13 cellular contexts compared by ENCODE assay signal in the genomic region with DNA sequence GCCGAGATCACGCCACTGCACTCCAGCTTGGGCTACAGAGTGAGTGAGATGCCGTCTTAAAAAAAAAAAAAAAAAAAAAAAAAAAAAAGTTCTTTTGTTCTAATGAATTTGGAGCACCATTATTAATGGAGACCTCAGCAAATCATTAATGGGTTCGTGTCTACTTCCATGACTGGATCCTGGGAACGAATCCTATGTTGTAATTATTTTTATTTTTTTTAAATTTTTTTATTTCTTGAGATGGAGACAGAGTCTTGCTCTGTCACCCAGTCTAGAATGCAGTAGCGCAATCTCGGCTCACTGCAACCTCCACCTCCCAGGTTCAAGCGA. TPM values are rescaled to one million over a fixed set of nuclear protein-coding genes. Genes with fewer than 3 reads are reported as not detected.
DNase-seq lines count a peak whose midpoint lies in the region; ATAC-seq and TF ChIP-seq lines count a peak whose summit lies in the region.
"Had no signal": no experiment of that assay in that cellular context is flagged by ENCODE, and none has a peak within 500 bp of the region (broad histone marks: within the 10 kb centered on the region; RNA-seq: fewer than 3 reads in every experiment).

No MANE protein-coding gene starts in this region.

- H3K4me1 ChIP-seq in cardiac muscle cell (ENCODE audit: low read depth) (peaks cover 21% of the 10 kb centered on the region), mammary epithelial cell (ENCODE audit: insufficient read depth, low read length) (peaks cover 32% of the 10 kb centered on the region), muscle layer of colon (ENCODE audit: insufficient read depth, low read length) (peaks cover 30% of the 10 kb centered on the region), aorta (ENCODE audit: control insufficient read depth in 1 of 2, insufficient read depth in 2 of 2, low read length in 2 of 2) (peaks cover 0 to 5% of the 10 kb centered on the region in 2 donors)
- H3K4me1 ChIP-seq: neural progenitor cell had no signal

- TF ChIP-seq CTCF in cardiac muscle cell (IDR thresholded peaks at IDR 0.05; ENCODE audit: low read depth, low read length), result no peak
- no peak for TF ChIP-seq CTCF in mammary epithelial cell (conservative IDR thresholded peaks at IDR 0.05 in 1 of 2, IDR thresholded peaks at IDR 0.05 in 1 of 2; ENCODE audit: extremely low read depth in 1 of 2, insufficient read depth in 1 of 2, low read depth in 1 of 2, low read length in 2 of 2)

- intact Hi-C loops in cardiac septum (cut with DNase I), result no loop called here
- intact Hi-C loops in mammary epithelial cell (cut with micrococcal nuclease), result loop anchor here (2.0 kb wide), 1 partner anchor 30 kb away; no protein-coding TSS in a partner anchor
- intact Hi-C loops in aorta (cut with DNase I), result no loop called here
- intact Hi-C loops in head of caudate nucleus (cut with DNase I), result no loop called here

- H3K4me3 ChIP-seq in cardiac muscle cell (no peak overlapping the region), mammary epithelial cell (replicated peaks in 1 of 3; ENCODE audit: insufficient read depth in 1 of 3, low read depth in 2 of 3, low read length in 3 of 3) (peak overlapping the region in 1 of 3 experiments; percentile 37), muscle layer of colon (ENCODE audit: low read depth in 1 of 2, low read length in 2 of 2) (no peak overlapping the region), aorta (ENCODE audit: low read length in 2 of 2) (no peak overlapping the region)
- H3K4me3 ChIP-seq: neural progenitor cell had no signal

- dilution Hi-C loops in mammary epithelial cell (cut with HindIII; ENCODE audit: low sequenced_read_pairs), result no loop called here

- CTCF ChIA-PET in mammary epithelial cell (lab: Charles Lee; ENCODE audit: low non-redundant PET), result interaction anchor here (0.7 kb wide), 1 partner anchor 80 kb away, joined by 3 read pairs; no protein-coding TSS in a partner anchor

- H3K36me3 ChIP-seq in cardiac muscle cell (no peaks in the 10 kb centered on the region), mammary epithelial cell (ENCODE audit: insufficient read depth, low read length) (no peaks in the 10 kb centered on the region), muscle layer of colon (ENCODE audit: insufficient read depth, low read length) (no peaks in the 10 kb centered on the region), aorta (ENCODE audit: control insufficient read depth in 1 of 2, insufficient read depth in 2 of 2, low read length in 1 of 2) (no peaks in the 10 kb centered on the region)
- H3K36me3 ChIP-seq: neural progenitor cell had no signal

- H3K27me3 ChIP-seq in cardiac muscle cell (no peaks in the 10 kb centered on the region), mammary epithelial cell (ENCODE audit: insufficient read depth, low read length) (no peaks in the 10 kb centered on the region), muscle layer of colon (ENCODE audit: control insufficient read depth in 1 of 2, insufficient read depth in 2 of 2, low read length in 2 of 2) (no peaks in the 10 kb centered on the region), aorta (ENCODE audit: control insufficient read depth in 1 of 2, insufficient read depth in 2 of 2, low read length in 1 of 2) (no peaks in the 10 kb centered on the region)
- H3K27me3 ChIP-seq: neural progenitor cell had no signal

- in situ Hi-C loops in mammary epithelial cell (cut with MboI; ENCODE audit: low sequenced_read_pairs in 2 of 2), result no loop called here

- peaks cover 65% of the 10 kb centered on the region for H3K79me2 ChIP-seq in mammary epithelial cell (ENCODE audit: insufficient read depth, low read length)

- H3K4me2 ChIP-seq in mammary epithelial cell (ENCODE audit: insufficient read depth, low read depth, low read length), result peak overlapping the region; percentile 79
- H3K4me2 ChIP-seq: neural progenitor cell had no signal

- WGBS in mammary epithelial cell (ENCODE audit: low coverage, missing lambda C conversion rate), result 85% methylated on average over 7 of the region's 8 CpGs
- 65 to 71% methylated on average over 8 of the region's 8 CpGs for WGBS in aorta, 2 donors

- BruUV-seq in mammary epithelial cell (replicated peaks; lab: Mats Ljungman, UMichigan), result no TSS peak

- no peak overlapping the region for H2AFZ ChIP-seq in mammary epithelial cell (ENCODE audit: low read depth, low read length)
- H2AFZ ChIP-seq: neural progenitor cell had no signal

- no peaks in the 10 kb centered on the region for H4K20me1 ChIP-seq in mammary epithelial cell (ENCODE audit: insufficient read depth, low read length)

- peak overlapping the region; percentile 69 for H3K27ac ChIP-seq in cardiac muscle cell
- peak overlapping the region; percentile 26 for H3K27ac ChIP-seq in mammary epithelial cell (ENCODE audit: insufficient read depth, low read depth, low read length)
- H3K27ac ChIP-seq in muscle layer of colon (ENCODE audit: low read depth, low read length), result peak overlapping the region; percentile 95
- peak overlapping the region; percentile 57 to 93 for H3K27ac ChIP-seq in aorta (ENCODE audit: low read depth in 1 of 2, low read length in 2 of 2)
- H3K27ac ChIP-seq: neural progenitor cell had no signal

- H3K9me3 ChIP-seq in cardiac muscle cell (ENCODE audit: low read depth) (no peaks in the 10 kb centered on the region), mammary epithelial cell (replicated peaks; ENCODE audit: insufficient read depth, low read length) (no peaks in the 10 kb centered on the region), muscle layer of colon (ENCODE audit: low read length) (no peaks in the 10 kb centered on the region), aorta (ENCODE audit: control insufficient read depth, low read length) (no peaks in the 10 kb centered on the region)

- ATAC-seq in aorta (ENCODE audit: low FRiP score) (peak; percentile 47), HG03175 (IDR thresholded peaks at IDR 0.05; ENCODE audit: unreplicated experiment) (no peak)
- ATAC-seq: T-cell had no signal

- H3K9ac ChIP-seq in mammary epithelial cell (ENCODE audit: insufficient read depth, low read length) (no peak overlapping the region), muscle layer of colon (ENCODE audit: low read length) (peak overlapping the region; percentile 90)
- H3K9ac ChIP-seq: neural progenitor cell had no signal

- no peak for DNase-seq in cardiac muscle cell (ENCODE audit: low read depth in 1 of 2, low spot score in 1 of 2)
- DNase-seq in cardiac septum (ENCODE audit: low spot score), result no peak
- DNase-seq in mammary epithelial cell, result no peak
- DNase-seq in aorta, result no peak
- DNase-seq in stimulated activated CD4-positive, alpha-beta T cell treated with anti-CD3 and anti-CD28 coated beads, Interleukin-4, amount 100 ng/mL, for 1 hour, result no peak
- DNase-seq in head of caudate nucleus, result no peak
- DNase-seq: GDM1, NCI-H1436, NCI-H82, T-cell had no signal

RNA-seq across cellular contexts. Expression of a gene that starts 30.7 kb away (rescaled TPM):
- total RNA-seq in cardiac muscle cell (46.0 and 54.4 TPM in 2 replicates), cardiac septum (68.3 TPM), mammary epithelial cell (10 to 100 TPM; 36.0 to 49.8 TPM), aorta (100 to 1,000 TPM; 117 to 289 TPM)
- polyA plus RNA-seq in cardiac muscle cell (92.2 and 111 TPM in 2 replicates), mammary epithelial cell (25.3 TPM), aorta (10 to 100 TPM; 54.5 to 56.5 TPM)
- 42.4 TPM for polyA minus RNA-seq in mammary epithelial cell

Comparison
In these comparisons a context has a peak if more than half of its experiments do, and no peak if none do; other contexts are left out.
1. H3K27ac ChIP-seq: peak in every context shown above with its lines; median percentile 95 in muscle layer of colon; 75 in aorta; 69 in cardiac muscle cell; 26 in mammary epithelial cell.